In the genomic region with DNA sequence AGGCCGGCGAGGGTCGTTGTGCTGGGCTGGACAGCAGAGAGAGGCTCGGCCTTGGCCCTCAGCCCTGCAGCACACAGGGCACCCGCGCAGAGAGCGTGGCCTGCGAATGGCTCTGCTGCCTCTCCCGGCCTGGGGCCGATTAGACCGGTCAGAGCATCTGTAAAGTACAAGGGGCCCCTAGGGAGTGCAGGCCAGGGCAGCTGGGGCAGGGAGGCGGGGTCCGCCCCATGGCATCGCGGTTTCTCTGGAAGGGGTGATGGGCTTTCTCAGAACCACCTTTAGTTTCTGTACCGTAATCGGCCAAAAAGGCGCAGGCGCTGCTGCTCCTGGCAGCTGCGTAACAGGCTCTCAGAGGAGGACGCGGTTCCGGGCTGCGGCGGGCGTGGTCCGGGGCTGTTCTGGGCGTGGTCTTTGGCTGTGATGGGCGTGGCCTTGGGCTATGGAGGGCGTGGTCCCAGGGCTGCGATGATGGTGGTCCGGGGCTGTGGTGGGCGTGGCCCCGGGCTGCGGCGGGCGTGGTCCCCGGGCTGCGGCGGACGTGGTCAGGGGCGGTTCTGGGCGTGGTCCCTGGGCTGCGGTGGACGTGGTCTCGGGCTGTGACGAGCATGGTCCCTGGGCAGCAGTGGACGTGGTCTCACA, we compare ENCODE assay signal across 8 cellular contexts. TPM values are rescaled to one million over a fixed set of nuclear protein-coding genes. Genes with fewer than 3 reads are reported as not detected.
DNase-seq lines count a peak whose midpoint lies in the region; ATAC-seq, FAIRE-seq and TF ChIP-seq lines count a peak whose summit lies in the region.

No MANE protein-coding gene starts in this region.

- no peak for TF ChIP-seq CTCF in HCT116 (IDR thresholded peaks at IDR 0.05 in 2 of 3, conservative IDR thresholded peaks at IDR 0.05 in 1 of 3; ENCODE audit: borderline replicate concordance in 1 of 3, insufficient read depth in 1 of 3, low read depth in 2 of 3, low read length in 2 of 3)
- no peak for TF ChIP-seq CTCF in WERI-Rb-1 (IDR thresholded peaks at IDR 0.05; ENCODE audit: low read depth, low read length)
- no peak for TF ChIP-seq CTCF in kidney (IDR thresholded peaks at IDR 0.05; ENCODE audit: borderline replicate concordance, extremely low read depth, insufficient read depth)

- H3K27me3 ChIP-seq in HCT116 (ENCODE audit: insufficient read depth, low read length) (no peaks in the 10 kb centered on the region; the same call in 1 of the 2 replicates), WERI-Rb-1 (ENCODE audit: insufficient read depth, low read depth, severe bottlenecking) (no peaks in the 10 kb centered on the region)

- H3K4me2 ChIP-seq in HCT116 (ENCODE audit: low read length) = peak overlapping the region; percentile 70

- H3K4me3 ChIP-seq in HCT116 (replicated peaks in 1 of 2; ENCODE audit: low read depth in 1 of 2, low read length in 2 of 2) = peak overlapping the region; percentile 48 to 53
- peak overlapping the region; percentile 57 for H3K4me3 ChIP-seq in WERI-Rb-1 (ENCODE audit: low read depth, low read length)
- peak overlapping the region; percentile 39 to 56 for H3K4me3 ChIP-seq in kidney (ENCODE audit: low read length in 2 of 2)

- H3K4me1 ChIP-seq in HCT116 (ENCODE audit: control insufficient read depth in 1 of 2, insufficient read depth in 2 of 2, low read length in 2 of 2) (peaks cover 0 to 7% of the 10 kb centered on the region in 2 experiments; a peak in 2 of 4 replicates), kidney (ENCODE audit: control insufficient read depth in 1 of 2, insufficient read depth in 1 of 2, low read depth in 1 of 2, low read length in 2 of 2) (peaks cover 0 to 10% of the 10 kb centered on the region in 2 donors)

- ATAC-seq in HCT116 = peak; percentile 96

- H2AFZ ChIP-seq in HCT116 (ENCODE audit: low read depth, low read length, poor library complexity, severe bottlenecking) = no peak overlapping the region

- intact Hi-C loops in HCT116 (cut with micrococcal nuclease) (no loop called here), kidney (cut with DNase I) (no loop called here)

- RAD21 ChIA-PET in HCT116 (lab: Charles Lee; ENCODE audit: low non-redundant PET in 1 of 2, low total read pairs in 2 of 2, uncharacterized antibody in 2 of 2, unreplicated experiment in 2 of 2) = no interaction called here

- H3K36me3 ChIP-seq in HCT116 (ENCODE audit: control insufficient read depth in 1 of 2, insufficient read depth in 2 of 2, low read length in 2 of 2) (no peaks in the 10 kb centered on the region), WERI-Rb-1 (no peaks in the 10 kb centered on the region), kidney (ENCODE audit: control insufficient read depth in 1 of 2, insufficient read depth in 2 of 2, low read length in 2 of 2) (no peaks in the 10 kb centered on the region)

- no peak for TF ChIP-seq RAD21 in HCT116 (IDR thresholded peaks at IDR 0.05; ENCODE audit: low read depth)

- no TSS peak for BruUV-seq in HCT116 (replicated peaks; lab: Mats Ljungman, UMichigan)

- POLR2A ChIA-PET in HCT116 (lab: Charles Lee) = no interaction called here

- CTCF ChIA-PET in HCT116 (lab: Charles Lee) = no interaction called here

- H4K20me1 ChIP-seq in HCT116 (ENCODE audit: insufficient read depth) = no peaks in the 10 kb centered on the region

- H3K9me2 ChIP-seq in HCT116 (ENCODE audit: insufficient read depth) = no peaks in the 10 kb centered on the region

- H3K9ac ChIP-seq in HCT116 (ENCODE audit: low read length) (peak overlapping the region; percentile 46), kidney (ENCODE audit: low read length in 2 of 2) (peak overlapping the region; percentile 41 to 46)

- H3K79me2 ChIP-seq in HCT116 (ENCODE audit: insufficient read depth, low read length) = no peaks in the 10 kb centered on the region

- peak; percentile 78 for DNase-seq in G401 (ENCODE audit: low spot score)
- DNase-seq in HCT116 (ENCODE audit: low read depth, low spot score) = peak; percentile 52
- peak; percentile 86 to 94 (median 88) for DNase-seq in NCI-H1417 (lab: John Stamatoyannopoulos, UW)
- peak; percentile 87 for DNase-seq in WERI-Rb-1
- peak in 53 of 61 donors; percentile 18 to 91 (median 71) for DNase-seq in caudate nucleus (lab: John Stamatoyannopoulos, UW)
- peak; percentile 92 for DNase-seq in kidney
- peak; percentile 76 to 77 for DNase-seq in stimulated activated CD4-positive, alpha-beta T cell treated with anti-CD3 and anti-CD28 coated beads, Interleukin-15, amount 100 ng/mL, for 1 hour (ENCODE audit: low read depth in 1 of 2, low spot score in 1 of 2)
- DNase-seq in NCI-H510A treated with DMSO at 0.1 percent for 48 hours (lab: John Stamatoyannopoulos, UW) = no peak

- peak overlapping the region; percentile 27; the same call in 1 of the 2 replicates for H3K27ac ChIP-seq in HCT116 (ENCODE audit: low read depth, low read length)
- H3K27ac ChIP-seq in WERI-Rb-1 = peak overlapping the region; percentile 63
- H3K27ac ChIP-seq in caudate nucleus (ENCODE audit: low read depth, low read length) = peak overlapping the region; percentile 36
- H3K27ac ChIP-seq in kidney (ENCODE audit: low read depth in 2 of 2, low read length in 2 of 2) = peak overlapping the region in 1 of 2 donors; percentile 53

- no peak for TF ChIP-seq POLR2A in HCT116 (IDR thresholded peaks at IDR 0.05; ENCODE audit: borderline replicate concordance, extremely low read depth, insufficient read depth, insufficient read length)

- in situ Hi-C loops in G401 (cut with HindIII; ENCODE audit: low sequenced_read_pairs) = no loop called here

- FAIRE-seq in kidney (lab: Jason Lieb, UNC) = no peak

- H3K9me3 ChIP-seq in HCT116 (ENCODE audit: control insufficient read depth in 1 of 2, insufficient read depth in 1 of 2, low read depth in 1 of 2, low read length in 2 of 2) (no peaks in the 10 kb centered on the region), WERI-Rb-1 (ENCODE audit: severe bottlenecking) (no peaks in the 10 kb centered on the region), kidney (ENCODE audit: control insufficient read depth in 1 of 2, low read length in 2 of 2) (no peaks in the 10 kb centered on the region)

TF ChIP-seq in HCT116, 20 proteins besides CTCF, POLR2A, EP300 and RAD21:
- TF ChIP-seq SP1 (IDR thresholded peaks at IDR 0.05; ENCODE audit: low read depth) (0 out of 2 replicates have a peak, but pooled peaks have one; percentile 15), ZFX (IDR thresholded peaks at IDR 0.05) (peak; percentile 54), POLR2AphosphoS5 (IDR thresholded peaks at IDR 0.05; ENCODE audit: low read depth, low read length) (peak; percentile 71)
- TF ChIP-seq, protein P1, sequence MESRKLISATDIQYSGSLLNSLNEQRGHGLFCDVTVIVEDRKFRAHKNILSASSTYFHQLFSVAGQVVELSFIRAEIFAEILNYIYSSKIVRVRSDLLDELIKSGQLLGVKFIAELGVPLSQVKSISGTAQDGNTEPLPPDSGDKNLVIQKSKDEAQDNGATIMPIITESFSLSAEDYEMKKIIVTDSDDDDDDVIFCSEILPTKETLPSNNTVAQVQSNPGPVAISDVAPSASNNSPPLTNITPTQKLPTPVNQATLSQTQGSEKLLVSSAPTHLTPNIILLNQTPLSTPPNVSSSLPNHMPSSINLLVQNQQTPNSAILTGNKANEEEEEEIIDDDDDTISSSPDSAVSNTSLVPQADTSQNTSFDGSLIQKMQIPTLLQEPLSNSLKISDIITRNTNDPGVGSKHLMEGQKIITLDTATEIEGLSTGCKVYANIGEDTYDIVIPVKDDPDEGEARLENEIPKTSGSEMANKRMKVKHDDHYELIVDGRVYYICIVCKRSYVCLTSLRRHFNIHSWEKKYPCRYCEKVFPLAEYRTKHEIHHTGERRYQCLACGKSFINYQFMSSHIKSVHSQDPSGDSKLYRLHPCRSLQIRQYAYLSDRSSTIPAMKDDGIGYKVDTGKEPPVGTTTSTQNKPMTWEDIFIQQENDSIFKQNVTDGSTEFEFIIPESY (IDR thresholded peaks at IDR 0.05; ENCODE audit: extremely low read depth, insufficient replicate concordance, low read length) = no peak
- TF ChIP-seq, protein P2, sequence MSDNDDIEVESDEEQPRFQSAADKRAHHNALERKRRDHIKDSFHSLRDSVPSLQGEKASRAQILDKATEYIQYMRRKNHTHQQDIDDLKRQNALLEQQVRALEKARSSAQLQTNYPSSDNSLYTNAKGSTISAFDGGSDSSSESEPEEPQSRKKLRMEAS (IDR thresholded peaks at IDR 0.05) = no peak

RNA-seq across cellular contexts. Expression of a gene that starts 1.5 kb away (rescaled TPM):
- total RNA-seq in G401 (2014; rRNA removed; shearing (Covaris generic)) = not detected in 2 replicates
- total RNA-seq in HCT116 (2021; ENCODE audit: unreplicated experiment) (not detected), kidney (not detected)
- polyA plus RNA-seq in HCT116 (2012) = not detected in 2 replicates
- polyA plus RNA-seq in kidney (ENCODE audit: insufficient read depth, low read depth, low replicate concordance) = not detected

RNA-seq across cellular contexts. Expression of a gene that starts 27.9 kb away (rescaled TPM):
- not detected in 2 replicates for total RNA-seq in G401 (2014; rRNA removed; shearing (Covaris generic))
- total RNA-seq in HCT116 (2021; ENCODE audit: unreplicated experiment) (not detected), kidney (not detected)
- polyA plus RNA-seq in HCT116 (2012) = 0.01 TPM in 1 of 2 replicates, not detected in the other
- polyA plus RNA-seq in kidney (ENCODE audit: insufficient read depth, low read depth, low replicate concordance) = not detected
